In genomic region chr13:30697177-30697953, GRCh38 we compare ENCODE assay signal across 2 cellular contexts.
TF ChIP-seq lines count a peak whose summit lies in the region.

No MANE protein-coding gene starts in this region.

TF ChIP-seq in IMR-90, 13 proteins besides CTCF, POLR2A, EP300 and RAD21:
- TF ChIP-seq CHD1 (IDR thresholded peaks at IDR 0.05; ENCODE audit: low read depth, low read length), result no peak
- TF ChIP-seq RCOR1 (IDR thresholded peaks at IDR 0.05; ENCODE audit: insufficient replicate concordance, low read length), result no peak
- TF ChIP-seq MAFK (IDR thresholded peaks at IDR 0.05; ENCODE audit: low read depth, low read length), result no peak
- no peak for TF ChIP-seq MAZ (IDR thresholded peaks at IDR 0.05; ENCODE audit: borderline replicate concordance, low read depth, low read length)
- TF ChIP-seq USF2 (IDR thresholded peaks at IDR 0.05; ENCODE audit: low read depth, low read length), result no peak
- TF ChIP-seq MXI1 (IDR thresholded peaks at IDR 0.05; ENCODE audit: borderline replicate concordance, low read depth, low read length), result no peak
- TF ChIP-seq FOS (IDR thresholded peaks at IDR 0.05; ENCODE audit: low read depth, low read length), result no peak
- no peak for TF ChIP-seq BHLHE40 (IDR thresholded peaks at IDR 0.05; ENCODE audit: low read depth, low read length)
- TF ChIP-seq RFX5 (IDR thresholded peaks at IDR 0.05; ENCODE audit: low read depth, low read length), result no peak
- no peak for TF ChIP-seq NFE2L2 (IDR thresholded peaks at IDR 0.05; ENCODE audit: low read depth, low read length)
- TF ChIP-seq ELK1 (IDR thresholded peaks at IDR 0.05; ENCODE audit: borderline replicate concordance, low read depth, low read length), result no peak

TF ChIP-seq in K562, 482 proteins besides CTCF, POLR2A, EP300 and RAD21:
- TF ChIP-seq ZNF609 (CRISPR knock-in tag; IDR thresholded peaks at IDR 0.05; ENCODE audit: borderline replicate concordance), result no peak
- TF ChIP-seq RBM25 (IDR thresholded peaks at IDR 0.05; ENCODE audit: low read depth, low read length, severe bottlenecking), result peak; percentile 57
- TF ChIP-seq SRF (CRISPR knock-in tag; IDR thresholded peaks at IDR 0.05), result no peak
- TF ChIP-seq ZFP36 (IDR thresholded peaks at IDR 0.05; ENCODE audit: low read depth, low read length, partially characterized antibody), result peak; percentile 88
- no peak for TF ChIP-seq TEAD2 (tag; IDR thresholded peaks at IDR 0.05)
- no peak for TF ChIP-seq ZNF717 (CRISPR knock-in tag; IDR thresholded peaks at IDR 0.05)
- TF ChIP-seq ZNF431 (CRISPR knock-in tag; IDR thresholded peaks at IDR 0.05), result no peak
- no peak for TF ChIP-seq ELF4 (CRISPR knock-in tag; IDR thresholded peaks at IDR 0.05)
TF ChIP-seq in K562: peak in this region for 2.
